2 cellular contexts compared by ENCODE assay signal in genomic region chr2:216590780-216591179, GRCh38.
TF ChIP-seq lines count a peak whose summit lies in the region.

No MANE protein-coding gene starts in this region.

TF ChIP-seq in H1, 55 proteins besides CTCF, POLR2A, EP300 and RAD21:
- TF ChIP-seq CHD2 (IDR thresholded peaks at IDR 0.05; ENCODE audit: low read length) (no peak), SP4 (IDR thresholded peaks at IDR 0.05; ENCODE audit: low read length) (no peak), NRF1 (IDR thresholded peaks at IDR 0.05; ENCODE audit: low read depth, low read length) (no peak), SUZ12 (IDR thresholded peaks at IDR 0.05; ENCODE audit: low read length) (no peak), PHF8 (conservative IDR thresholded peaks at IDR 0.05; ENCODE audit: low read depth, low read length) (no peak), SP2 (IDR thresholded peaks at IDR 0.05; ENCODE audit: low read length) (no peak), RNF2 (IDR thresholded peaks at IDR 0.05; ENCODE audit: borderline replicate concordance, low read depth, low read length, missing control alignments, poor library complexity, severe bottlenecking) (no peak), TBP (IDR thresholded peaks at IDR 0.05; ENCODE audit: low read depth, low read length) (no peak), CTBP2 (IDR thresholded peaks at IDR 0.05; ENCODE audit: borderline replicate concordance, insufficient read depth, insufficient read length, low read length) (no peak), GABPA (IDR thresholded peaks at IDR 0.05; ENCODE audit: borderline replicate concordance, insufficient read depth, low read length) (no peak), RFX5 (IDR thresholded peaks at IDR 0.05; ENCODE audit: borderline replicate concordance, low read depth, low read length) (no peak), SIRT6 (IDR thresholded peaks at IDR 0.05; ENCODE audit: low read length) (no peak), YY1 (IDR thresholded peaks at IDR 0.05; ENCODE audit: low read depth, low read length) (no peak), TAF1 (IDR thresholded peaks at IDR 0.05; ENCODE audit: low read depth, low read length) (no peak), KDM1A (IDR thresholded peaks at IDR 0.05; ENCODE audit: borderline replicate concordance, low read length) (no peak)
- TF ChIP-seq, protein P1, sequence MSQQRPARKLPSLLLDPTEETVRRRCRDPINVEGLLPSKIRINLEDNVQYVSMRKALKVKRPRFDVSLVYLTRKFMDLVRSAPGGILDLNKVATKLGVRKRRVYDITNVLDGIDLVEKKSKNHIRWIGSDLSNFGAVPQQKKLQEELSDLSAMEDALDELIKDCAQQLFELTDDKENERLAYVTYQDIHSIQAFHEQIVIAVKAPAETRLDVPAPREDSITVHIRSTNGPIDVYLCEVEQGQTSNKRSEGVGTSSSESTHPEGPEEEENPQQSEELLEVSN (IDR thresholded peaks at IDR 0.05): no peak
TF ChIP-seq in H1: peak in this region for 0.

TF ChIP-seq in HepG2, 621 proteins besides CTCF, POLR2A, EP300 and RAD21:
- TF ChIP-seq NFE2L2 (IDR thresholded peaks at IDR 0.05; ENCODE audit: low read length): no peak
- peak; percentile 28; the same call in 1 of the 2 replicates for TF ChIP-seq SMC3 (IDR thresholded peaks at IDR 0.05; ENCODE audit: low read length)
- TF ChIP-seq, protein P2, sequence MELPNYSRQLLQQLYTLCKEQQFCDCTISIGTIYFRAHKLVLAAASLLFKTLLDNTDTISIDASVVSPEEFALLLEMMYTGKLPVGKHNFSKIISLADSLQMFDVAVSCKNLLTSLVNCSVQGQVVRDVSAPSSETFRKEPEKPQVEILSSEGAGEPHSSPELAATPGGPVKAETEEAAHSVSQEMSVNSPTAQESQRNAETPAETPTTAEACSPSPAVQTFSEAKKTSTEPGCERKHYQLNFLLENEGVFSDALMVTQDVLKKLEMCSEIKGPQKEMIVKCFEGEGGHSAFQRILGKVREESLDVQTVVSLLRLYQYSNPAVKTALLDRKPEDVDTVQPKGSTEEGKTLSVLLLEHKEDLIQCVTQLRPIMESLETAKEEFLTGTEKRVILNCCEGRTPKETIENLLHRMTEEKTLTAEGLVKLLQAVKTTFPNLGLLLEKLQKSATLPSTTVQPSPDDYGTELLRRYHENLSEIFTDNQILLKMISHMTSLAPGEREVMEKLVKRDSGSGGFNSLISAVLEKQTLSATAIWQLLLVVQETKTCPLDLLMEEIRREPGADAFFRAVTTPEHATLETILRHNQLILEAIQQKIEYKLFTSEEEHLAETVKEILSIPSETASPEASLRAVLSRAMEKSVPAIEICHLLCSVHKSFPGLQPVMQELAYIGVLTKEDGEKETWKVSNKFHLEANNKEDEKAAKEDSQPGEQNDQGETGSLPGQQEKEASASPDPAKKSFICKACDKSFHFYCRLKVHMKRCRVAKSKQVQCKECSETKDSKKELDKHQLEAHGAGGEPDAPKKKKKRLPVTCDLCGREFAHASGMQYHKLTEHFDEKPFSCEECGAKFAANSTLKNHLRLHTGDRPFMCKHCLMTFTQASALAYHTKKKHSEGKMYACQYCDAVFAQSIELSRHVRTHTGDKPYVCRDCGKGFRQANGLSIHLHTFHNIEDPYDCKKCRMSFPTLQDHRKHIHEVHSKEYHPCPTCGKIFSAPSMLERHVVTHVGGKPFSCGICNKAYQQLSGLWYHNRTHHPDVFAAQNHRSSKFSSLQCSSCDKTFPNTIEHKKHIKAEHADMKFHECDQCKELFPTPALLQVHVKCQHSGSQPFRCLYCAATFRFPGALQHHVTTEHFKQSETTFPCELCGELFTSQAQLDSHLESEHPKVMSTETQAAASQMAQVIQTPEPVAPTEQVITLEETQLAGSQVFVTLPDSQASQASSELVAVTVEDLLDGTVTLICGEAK (IDR thresholded peaks at IDR 0.05): no peak
- TF ChIP-seq, protein P2 (CRISPR knock-in tag; IDR thresholded peaks at IDR 0.05): no peak
- TF ChIP-seq STAG1 (CRISPR knock-in tag; IDR thresholded peaks at IDR 0.05): peak; percentile 50
TF ChIP-seq in HepG2: peak in this region for 2.
